ENCODE assay signal across 37 cellular contexts in the genomic region with DNA sequence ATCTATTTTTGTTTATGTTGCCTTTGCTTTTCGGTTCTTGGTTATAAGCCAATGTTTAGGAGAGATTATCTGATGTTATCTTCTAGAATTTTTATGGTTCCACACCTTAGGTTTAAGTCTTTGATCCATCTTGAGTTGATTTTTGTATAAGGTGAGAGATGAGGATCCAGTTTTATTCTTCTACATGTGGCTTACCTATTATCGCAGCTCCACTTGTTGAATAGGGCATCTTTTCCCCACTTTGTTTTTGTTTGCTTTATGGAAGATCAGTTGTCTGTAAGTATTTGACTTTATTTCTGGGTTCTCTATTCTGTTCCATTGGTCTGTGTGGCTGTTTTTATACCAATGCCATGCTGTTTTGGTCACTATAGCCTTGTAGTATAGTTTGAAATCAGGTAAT.
"Had no signal": no experiment of that assay in that cellular context is flagged by ENCODE, and none has a peak within 500 bp of the region (broad histone marks: within the 10 kb centered on the region; RNA-seq: fewer than 3 reads in every experiment).

No MANE protein-coding gene starts in this region.

- H3K9me3 Mint-ChIP-seq: activated T-helper 1 cell treated with anti-CD3 and anti-CD28 coated beads, Interleukin-12 subunit alpha, Interleukin-12 subunit beta, Interleukin-2, Interleukin-4 antibody, amounts not matched to agents 30 ng/mL and 10 ng/mL and 1 ng/mL, durations not matched to agents 14 hours and 24 hours and 36 hours had no signal

- H3K27ac Mint-ChIP-seq: activated B cell treated with CpG ODN at 0.5 μM for 24 hours; activated CD4-positive, alpha-beta memory T cell treated with anti-CD3 and anti-CD28 coated beads for 36 hours; activated CD4-positive, alpha-beta T cell treated with anti-CD3 and anti-CD28 coated beads, Interleukin-2, amount 10 ng/mL, durations not matched to agents 24 days and 14 days; activated CD8-positive, alpha-beta T cell treated with anti-CD3 and anti-CD28 coated beads for 36 hours; activated naive CD4-positive, alpha-beta T cell treated with anti-CD3 and anti-CD28 coated beads for 36 hours; activated naive CD4-positive, alpha-beta T cell treated with anti-CD3 and anti-CD28 coated beads, Interleukin-2, amount 50 U/mL, for 72 hours; activated naive CD8-positive, alpha-beta T cell treated with anti-CD3 and anti-CD28 coated beads for 36 hours; activated T-cell treated with anti-CD3 and anti-CD28 coated beads, Interleukin-2, amount 50 U/mL, for 72 hours; activated T-helper 1 cell treated with anti-CD3 and anti-CD28 coated beads, Interleukin-12 subunit alpha, Interleukin-12 subunit beta, Interleukin-2, Interleukin-4 antibody, amounts not matched to agents 30 ng/mL and 10 ng/mL and 1 ng/mL, durations not matched to agents 14 hours and 24 hours and 36 hours; activated T-helper 17 cell treated with anti-CD3 and anti-CD28 coated beads, Interleukin-2, amount 50 U/mL, for 72 hours; T-helper 1 cell treated with Interleukin-12 subunit alpha and Interleukin-12 subunit beta and Interleukin-4 antibody, amounts not matched to agents 30 μg/mL and 1 μg/mL, for 36 hours; T-helper 2 cell treated with Interferon-gamma antibody and Interleukin-4, amounts not matched to agents 5 μg/mL and 100 μg/mL, for 36 hours had no signal

- H3K4me1 ChIP-seq: adrenal gland, breast epithelium had no signal

- H3K36me3 ChIP-seq: adrenal gland, brain microvascular endothelial cell, breast epithelium, WERI-Rb-1 had no signal

- H3K27ac ChIP-seq: adrenal gland, body of pancreas, brain microvascular endothelial cell, breast epithelium, WERI-Rb-1 had no signal

- H3K4me3 ChIP-seq: adrenal gland, body of pancreas, breast epithelium had no signal

- H3K4me3 Mint-ChIP-seq: activated B cell treated with CpG ODN at 0.5 μM for 24 hours; activated CD4-positive, alpha-beta memory T cell treated with anti-CD3 and anti-CD28 coated beads for 36 hours; activated CD4-positive, alpha-beta T cell treated with anti-CD3 and anti-CD28 coated beads, Interleukin-2, amount 10 ng/mL, durations not matched to agents 24 days and 14 days; activated CD8-positive, alpha-beta T cell treated with anti-CD3 and anti-CD28 coated beads for 36 hours; activated naive CD4-positive, alpha-beta T cell treated with anti-CD3 and anti-CD28 coated beads for 36 hours; activated naive CD8-positive, alpha-beta T cell treated with anti-CD3 and anti-CD28 coated beads for 36 hours; activated T-cell treated with anti-CD3 and anti-CD28 coated beads, Interleukin-2, amount 50 U/mL, for 4 hours; activated T-cell treated with anti-CD3 and anti-CD28 coated beads, Interleukin-2, amount 50 U/mL, for 72 hours; activated T-helper 1 cell treated with anti-CD3 and anti-CD28 coated beads, Interleukin-12 subunit alpha, Interleukin-12 subunit beta, Interleukin-2, Interleukin-4 antibody, amounts not matched to agents 30 ng/mL and 10 ng/mL and 1 ng/mL, durations not matched to agents 14 hours and 24 hours and 36 hours; activated T-helper 17 cell treated with anti-CD3 and anti-CD28 coated beads, Interleukin-2, amount 50 U/mL, for 72 hours; T-helper 1 cell treated with Interleukin-12 subunit alpha and Interleukin-12 subunit beta and Interleukin-4 antibody, amounts not matched to agents 30 μg/mL and 1 μg/mL, for 36 hours; T-helper 2 cell treated with Interferon-gamma antibody and Interleukin-4, amounts not matched to agents 5 μg/mL and 100 μg/mL, for 36 hours had no signal

- H3K36me3 Mint-ChIP-seq: activated naive CD8-positive, alpha-beta T cell treated with anti-CD3 and anti-CD28 coated beads for 36 hours had no signal

- FAIRE-seq: astrocyte, TTC549 had no signal

- DNase-seq: activated B cell treated with CpG ODN at 0.5 μM for 24 hours; activated CD4-positive, alpha-beta memory T cell treated with anti-CD3 and anti-CD28 coated beads for 36 hours; activated CD4-positive, alpha-beta T cell treated with anti-CD3 and anti-CD28 coated beads for 4 hours; activated CD4-positive, alpha-beta T cell treated with anti-CD3 and anti-CD28 coated beads, Interleukin-2, amount 10 ng/mL, durations not matched to agents 24 days and 14 days; activated CD4-positive, alpha-beta T cell treated with anti-CD3 and anti-CD28 coated beads, Interleukin-2, amount 50 U/mL, for 1 hour; activated CD4-positive, alpha-beta T cell treated with anti-CD3 and anti-CD28 coated beads, Interleukin-2, amount 50 U/mL, for 4 hours; activated CD4-positive, CD25-positive, alpha-beta regulatory T cell treated with anti-CD3 and anti-CD28 coated beads, Interleukin-2, amount 50 U/mL, for 72 hours; activated CD8-positive, alpha-beta memory T cell treated with anti-CD3 and anti-CD28 coated beads, Interleukin-2, amount 50 U/mL, for 4 hours; activated CD8-positive, alpha-beta T cell treated with anti-CD3 and anti-CD28 coated beads for 36 hours; activated effector memory CD4-positive, alpha-beta T cell treated with anti-CD3 and anti-CD28 coated beads, Interleukin-2, amount 50 U/mL, for 16 hours; activated gamma-delta T cell treated with Interleukin-2 at 50 U/mL for 16 hours; activated naive CD4-positive, alpha-beta T cell; activated naive CD4-positive, alpha-beta T cell treated with anti-CD3 and anti-CD28 coated beads for 36 hours; activated naive CD4-positive, alpha-beta T cell treated with anti-CD3 and anti-CD28 coated beads, Interleukin-2, amount 50 U/mL, for 16 hours; activated naive CD8-positive, alpha-beta T cell treated with anti-CD3 and anti-CD28 coated beads for 36 hours; activated T-cell treated with anti-CD3 and anti-CD28 coated beads for 4 hours; activated T-cell treated with anti-CD3 and anti-CD28 coated beads, Interleukin-2, amount 50 U/mL, for 1 hour; activated T-cell treated with anti-CD3 and anti-CD28 coated beads, Interleukin-2, amount 50 U/mL, for 4 hours; activated T-cell treated with anti-CD3 and anti-CD28 coated beads, Interleukin-2, amount 50 U/mL, for 72 hours; adrenal gland; amniotic stem cell; aorta; body of pancreas; brain microvascular endothelial cell; central memory CD4-positive, alpha-beta T cell; T-helper 1 cell; T-helper 2 cell; T-helper 9 cell; WERI-Rb-1 had no signal

- H3K27me3 ChIP-seq: adrenal gland, body of pancreas, brain microvascular endothelial cell, breast epithelium had no signal

- H3K4me1 Mint-ChIP-seq: activated B cell treated with CpG ODN at 0.5 μM for 24 hours; activated CD4-positive, alpha-beta T cell treated with anti-CD3 and anti-CD28 coated beads, Interleukin-2, amount 10 ng/mL, durations not matched to agents 24 days and 14 days; activated naive CD8-positive, alpha-beta T cell treated with anti-CD3 and anti-CD28 coated beads for 36 hours; activated T-helper 17 cell treated with anti-CD3 and anti-CD28 coated beads, Interleukin-2, amount 50 U/mL, for 72 hours had no signal

- ATAC-seq: activated CD8-positive, alpha-beta T cell treated with anti-CD3 and anti-CD28 coated beads for 36 hours; activated naive CD4-positive, alpha-beta T cell treated with anti-CD3 and anti-CD28 coated beads, Interleukin-2, amount 50 U/mL, for 72 hours; activated T-cell treated with anti-CD3 and anti-CD28 coated beads, Interleukin-2, amount 50 U/mL, for 4 hours; activated T-cell treated with anti-CD3 and anti-CD28 coated beads, Interleukin-2, amount 50 U/mL, for 72 hours; activated T-helper 17 cell treated with anti-CD3 and anti-CD28 coated beads, Interleukin-2, amount 50 U/mL, for 72 hours; body of pancreas had no signal

- H3K27me3 Mint-ChIP-seq: activated B cell treated with CpG ODN at 0.5 μM for 24 hours; activated CD4-positive, alpha-beta memory T cell treated with anti-CD3 and anti-CD28 coated beads for 36 hours; activated CD8-positive, alpha-beta T cell treated with anti-CD3 and anti-CD28 coated beads for 36 hours had no signal

- H3K9me3 ChIP-seq: adrenal gland, body of pancreas had no signal
